Comparison of ENCODE assay signal across 8 cellular contexts in the genomic region with DNA sequence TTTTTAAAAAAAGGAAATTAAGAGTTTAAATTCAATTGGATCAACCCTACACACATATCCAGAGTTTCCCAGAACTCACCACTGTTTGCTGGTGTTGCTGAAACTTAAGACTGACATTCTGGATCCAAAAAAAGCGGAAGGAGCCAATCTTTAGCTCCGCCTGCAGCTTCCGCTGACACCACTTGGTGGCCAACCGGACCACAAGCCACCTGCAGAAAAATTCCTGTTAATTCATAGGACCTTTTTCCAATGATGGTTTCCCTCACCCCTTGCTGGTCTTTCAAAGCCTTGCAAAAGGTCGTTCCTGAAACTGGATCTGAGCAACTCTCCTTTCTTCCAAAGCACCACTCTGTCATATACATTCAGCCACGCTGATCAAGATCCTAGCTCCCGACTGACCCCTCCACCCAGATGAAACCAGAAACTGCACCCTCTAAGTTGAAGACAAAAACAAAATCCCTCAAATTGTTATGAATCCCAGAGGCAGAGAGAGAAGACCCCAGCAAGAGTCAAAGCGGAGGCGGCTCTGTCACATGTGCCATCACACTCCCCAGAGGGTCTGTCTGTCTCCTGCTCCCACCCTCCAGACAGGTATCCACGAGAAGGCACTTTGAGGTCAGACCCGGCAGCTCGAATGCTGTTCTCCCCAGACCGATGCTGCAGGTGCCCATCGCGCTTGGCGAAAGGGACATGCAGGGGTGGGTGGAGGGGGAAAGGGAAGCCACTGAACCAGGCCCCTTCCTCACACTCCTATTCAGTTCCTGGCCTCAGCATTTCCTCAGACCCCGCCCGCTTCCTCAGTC. TPM values are rescaled to one million over a fixed set of nuclear protein-coding genes. Genes with fewer than 3 reads are reported as not detected.
A peak's percentile ranks its signal among the peaks of the same experiment; 100 is the strongest.
DNase-seq lines count a peak whose midpoint lies in the region; ATAC-seq, FAIRE-seq and TF ChIP-seq lines count a peak whose summit lies in the region.

No MANE protein-coding gene starts in this region.

- H3K27ac ChIP-seq in KMS-11, result peak overlapping the region; percentile 25; the same call in 1 of the 2 replicates
- H3K27ac ChIP-seq in keratinocyte (ENCODE audit: control insufficient read depth, insufficient read depth, low read length), result peak overlapping the region; percentile 3

- no peak for ATAC-seq in HG02970 (IDR thresholded peaks at IDR 0.05; ENCODE audit: low FRiP score, unreplicated experiment)

- peak; percentile 17 for TF ChIP-seq POLR2A in GM18526 (IDR thresholded peaks at IDR 0.05; ENCODE audit: extremely low read depth, insufficient read length)

- peaks cover 22% of the 10 kb centered on the region; the same call in 1 of the 2 replicates for H3K36me3 ChIP-seq in KMS-11 (ENCODE audit: insufficient read depth)
- H3K36me3 ChIP-seq in keratinocyte (ENCODE audit: control insufficient read depth in 2 of 2, extremely low read depth in 1 of 2, insufficient read depth in 2 of 2, low read length in 2 of 2), result peaks cover 32 to 34% of the 10 kb centered on the region in 2 experiments

- H4K20me1 ChIP-seq in KMS-11 (ENCODE audit: insufficient read depth), result no peaks in the 10 kb centered on the region
- H4K20me1 ChIP-seq in keratinocyte (ENCODE audit: control insufficient read depth, extremely low read depth, insufficient read depth, low read length), result no peaks in the 10 kb centered on the region

- TF ChIP-seq CTCF in KMS-11 (conservative IDR thresholded peaks at IDR 0.05; ENCODE audit: low read depth, low read length) (peak; percentile 75), keratinocyte (optimal IDR thresholded peaks at IDR 0.05 in 1 of 3, IDR thresholded peaks at IDR 0.05 in 1 of 3, conservative IDR thresholded peaks at IDR 0.05 in 1 of 3; ENCODE audit: extremely low read depth in 1 of 3, insufficient read depth in 2 of 3, low read length in 3 of 3) (peak; percentile 36 to 68 (median 64))

- H3K4me3 ChIP-seq in KMS-11 (IDR thresholded peaks at IDR 0.05; ENCODE audit: insufficient read depth, low read depth, low read length), result no peak overlapping the region
- H3K4me3 ChIP-seq in keratinocyte (ENCODE audit: control insufficient read depth in 2 of 3, extremely low read depth in 1 of 3, insufficient read depth in 2 of 3, low read depth in 1 of 3, low read length in 3 of 3), result peak overlapping the region; percentile 65 to 78 (median 69)

- peak overlapping the region; percentile 63; the same call in 1 of the 2 replicates for H2AFZ ChIP-seq in KMS-11 (ENCODE audit: low read depth)
- peak overlapping the region; percentile 19 for H2AFZ ChIP-seq in keratinocyte (ENCODE audit: control insufficient read depth, low read length)

- peak in 9 of 14 donors; percentile 6 to 42 (median 14) for DNase-seq in C1 segment of cervical spinal cord (lab: John Stamatoyannopoulos, UW)
- DNase-seq in SKM-1 treated with dmso at 0.1 percent for 144 hours (lab: John Stamatoyannopoulos, UW; ENCODE audit: unreplicated experiment), result peak; percentile 80
- DNase-seq in cerebellar cortex (ENCODE audit: low spot score), result peak; percentile 60
- DNase-seq in keratinocyte (ENCODE audit: low read depth, low spot score), result no peak
- DNase-seq in stimulated activated CD4-positive, alpha-beta T cell treated with anti-CD3 and anti-CD28 coated beads, Interleukin-2, amount 100 ng/mL, for 48 hours, result peak; percentile 12 to 16

- H3K4me1 ChIP-seq in KMS-11 (ENCODE audit: low read depth, poor library complexity, severe bottlenecking) (peaks cover 42% of the 10 kb centered on the region), keratinocyte (ENCODE audit: control insufficient read depth, extremely low read depth, insufficient read depth, low read length) (peaks cover 20% of the 10 kb centered on the region)

- H3K27me3 ChIP-seq in KMS-11 (ENCODE audit: insufficient read depth, low read depth), result no peaks in the 10 kb centered on the region
- no peaks in the 10 kb centered on the region for H3K27me3 ChIP-seq in keratinocyte (ENCODE audit: control insufficient read depth, extremely low read depth, insufficient read depth, low read length)

- H3K79me2 ChIP-seq in KMS-11 (ENCODE audit: insufficient read depth, low read depth) (peaks cover 34% of the 10 kb centered on the region), keratinocyte (ENCODE audit: control insufficient read depth, insufficient read depth, low read length) (peaks cover 19% of the 10 kb centered on the region)

- H3K9me1 ChIP-seq in keratinocyte (ENCODE audit: control insufficient read depth, extremely low read depth, insufficient read depth, low read length), result no peaks in the 10 kb centered on the region

- H3K9ac ChIP-seq in KMS-11 (peak overlapping the region; percentile 58; the same call in 1 of the 2 replicates), keratinocyte (ENCODE audit: control insufficient read depth, extremely low read depth, insufficient read depth, low read length) (peak overlapping the region; percentile 90)

- FAIRE-seq in keratinocyte (lab: Jason Lieb, UNC), result no peak

- dilution Hi-C loops in keratinocyte (cut with MboI; ENCODE audit: extremely low pct_ligation_motif_present, low sequenced_read_pairs), result no loop called here

- H3K4me2 ChIP-seq in KMS-11 (peak overlapping the region; percentile 67), keratinocyte (ENCODE audit: control insufficient read depth, extremely low read depth, insufficient read depth, low read depth, low read length) (peak overlapping the region; percentile 70)

- H3K9me3 ChIP-seq in keratinocyte (ENCODE audit: control insufficient read depth, low read depth, low read length), result no peaks in the 10 kb centered on the region

RNA-seq across cellular contexts. Expression of a gene that starts 0.8 kb away (rescaled TPM):
- polyA plus RNA-seq in keratinocyte, result 98.2 to 133 TPM (median 106 TPM) in 3 replicates
- 72.5 TPM for polyA plus RNA-seq in keratinocyte (2011; ENCODE audit: low read depth)
- polyA plus RNA-seq in keratinocyte (2011; cell fraction: cytosol; rRNA removed), result 66.8 and 96.7 TPM in 2 replicates
- polyA plus RNA-seq in keratinocyte (2011; cell fraction: nucleus; rRNA removed), result 193 and 219 TPM in 2 replicates
- 39.2 and 81.7 TPM in 2 replicates for polyA plus RNA-seq in keratinocyte (2012; ENCODE audit: low replicate concordance)
- polyA minus RNA-seq in keratinocyte, result 519 to 760 TPM (median 534 TPM) in 3 replicates
- 106 TPM for polyA minus RNA-seq in keratinocyte (2011; cell fraction: cytosol; rRNA and poly(A)+ RNA removed)
- polyA minus RNA-seq in keratinocyte (2011; cell fraction: nucleus; rRNA and poly(A)+ RNA removed), result 298 and 354 TPM in 2 replicates

RNA-seq across cellular contexts. Expression of a gene that starts 17.5 kb away (rescaled TPM):
- polyA plus RNA-seq in keratinocyte, result 61.5 to 86.8 TPM (median 68.0 TPM) in 3 replicates
- polyA plus RNA-seq in keratinocyte (2011; ENCODE audit: low read depth), result 22.2 TPM
- 52.3 and 76.9 TPM in 2 replicates for polyA plus RNA-seq in keratinocyte (2011; cell fraction: cytosol; rRNA removed)
- 116 and 122 TPM in 2 replicates for polyA plus RNA-seq in keratinocyte (2011; cell fraction: nucleus; rRNA removed)
- 51.2 and 60.4 TPM in 2 replicates for polyA plus RNA-seq in keratinocyte (2012; ENCODE audit: low replicate concordance)
- 33.7 to 60.5 TPM (median 46.5 TPM) in 3 replicates for polyA minus RNA-seq in keratinocyte
- 37.6 TPM for polyA minus RNA-seq in keratinocyte (2011; cell fraction: cytosol; rRNA and poly(A)+ RNA removed)
- polyA minus RNA-seq in keratinocyte (2011; cell fraction: nucleus; rRNA and poly(A)+ RNA removed), result 22.3 and 39.9 TPM in 2 replicates

RNA-seq across cellular contexts. Expression of a gene that starts 17.8 kb away (rescaled TPM):
- polyA plus RNA-seq in keratinocyte, result 27.3 to 33.1 TPM (median 32.1 TPM) in 3 replicates
- 73.2 TPM for polyA plus RNA-seq in keratinocyte (2011; ENCODE audit: low read depth)
- 22.0 and 25.6 TPM in 2 replicates for polyA plus RNA-seq in keratinocyte (2011; cell fraction: cytosol; rRNA removed)
- polyA plus RNA-seq in keratinocyte (2011; cell fraction: nucleus; rRNA removed), result 90.1 and 96.3 TPM in 2 replicates
- 25.9 and 45.9 TPM in 2 replicates for polyA plus RNA-seq in keratinocyte (2012; ENCODE audit: low replicate concordance)
- 51.3 to 115 TPM (median 60.7 TPM) in 3 replicates for polyA minus RNA-seq in keratinocyte
- 16.5 TPM for polyA minus RNA-seq in keratinocyte (2011; cell fraction: cytosol; rRNA and poly(A)+ RNA removed)
- polyA minus RNA-seq in keratinocyte (2011; cell fraction: nucleus; rRNA and poly(A)+ RNA removed), result 77.3 and 86.8 TPM in 2 replicates

RNA-seq across cellular contexts. Expression of a gene that starts 30.2 kb away (rescaled TPM):
- polyA plus RNA-seq in keratinocyte, result 3.9 to 7.4 TPM (median 6.6 TPM) in 3 replicates
- polyA plus RNA-seq in keratinocyte (2011; ENCODE audit: low read depth), result 3.5 TPM
- 0.27 and 0.47 TPM in 2 replicates for polyA plus RNA-seq in keratinocyte (2011; cell fraction: cytosol; rRNA removed)
- polyA plus RNA-seq in keratinocyte (2011; cell fraction: nucleus; rRNA removed), result 36.3 and 42.1 TPM in 2 replicates
- polyA plus RNA-seq in keratinocyte (2012; ENCODE audit: low replicate concordance), result 2.5 and 5.0 TPM in 2 replicates
- 4.3 to 17.2 TPM (median 12.9 TPM) in 3 replicates for polyA minus RNA-seq in keratinocyte
- polyA minus RNA-seq in keratinocyte (2011; cell fraction: cytosol; rRNA and poly(A)+ RNA removed), result not detected
- polyA minus RNA-seq in keratinocyte (2011; cell fraction: nucleus; rRNA and poly(A)+ RNA removed), result 10.4 and 21.5 TPM in 2 replicates

RNA-seq across cellular contexts. Expression of a gene that starts 45.4 kb away (rescaled TPM):
- 6.2 to 21.1 TPM (median 16.6 TPM) in 3 replicates for polyA plus RNA-seq in keratinocyte
- 4.3 TPM for polyA plus RNA-seq in keratinocyte (2011; ENCODE audit: low read depth)
- 4.2 and 4.4 TPM in 2 replicates for polyA plus RNA-seq in keratinocyte (2011; cell fraction: cytosol; rRNA removed)
- polyA plus RNA-seq in keratinocyte (2011; cell fraction: nucleus; rRNA removed), result 23.6 and 24.8 TPM in 2 replicates
- polyA plus RNA-seq in keratinocyte (2012; ENCODE audit: low replicate concordance), result 4.9 and 13.3 TPM in 2 replicates
- 11.0 to 24.2 TPM (median 20.6 TPM) in 3 replicates for polyA minus RNA-seq in keratinocyte
- 5.4 TPM for polyA minus RNA-seq in keratinocyte (2011; cell fraction: cytosol; rRNA and poly(A)+ RNA removed)
- 11.4 and 12.6 TPM in 2 replicates for polyA minus RNA-seq in keratinocyte (2011; cell fraction: nucleus; rRNA and poly(A)+ RNA removed)
